Comparison of ENCODE assay signal across 1 cellular context in genomic region chr20:17916365-17916996, GRCh38.
TF ChIP-seq lines count a peak whose summit lies in the region.

No MANE protein-coding gene starts in this region.

TF ChIP-seq in HepG2, 621 proteins besides CTCF, POLR2A, EP300 and RAD21:
- TF ChIP-seq ZNF891 (CRISPR knock-in tag; IDR thresholded peaks at IDR 0.05) = 0 out of 2 replicates have a peak, but pooled peaks have one; percentile 4
- no peak for TF ChIP-seq HBP1 (CRISPR knock-in tag; IDR thresholded peaks at IDR 0.05; ENCODE audit: low read depth)
